8 cellular contexts compared by ENCODE assay signal in the genomic region with DNA sequence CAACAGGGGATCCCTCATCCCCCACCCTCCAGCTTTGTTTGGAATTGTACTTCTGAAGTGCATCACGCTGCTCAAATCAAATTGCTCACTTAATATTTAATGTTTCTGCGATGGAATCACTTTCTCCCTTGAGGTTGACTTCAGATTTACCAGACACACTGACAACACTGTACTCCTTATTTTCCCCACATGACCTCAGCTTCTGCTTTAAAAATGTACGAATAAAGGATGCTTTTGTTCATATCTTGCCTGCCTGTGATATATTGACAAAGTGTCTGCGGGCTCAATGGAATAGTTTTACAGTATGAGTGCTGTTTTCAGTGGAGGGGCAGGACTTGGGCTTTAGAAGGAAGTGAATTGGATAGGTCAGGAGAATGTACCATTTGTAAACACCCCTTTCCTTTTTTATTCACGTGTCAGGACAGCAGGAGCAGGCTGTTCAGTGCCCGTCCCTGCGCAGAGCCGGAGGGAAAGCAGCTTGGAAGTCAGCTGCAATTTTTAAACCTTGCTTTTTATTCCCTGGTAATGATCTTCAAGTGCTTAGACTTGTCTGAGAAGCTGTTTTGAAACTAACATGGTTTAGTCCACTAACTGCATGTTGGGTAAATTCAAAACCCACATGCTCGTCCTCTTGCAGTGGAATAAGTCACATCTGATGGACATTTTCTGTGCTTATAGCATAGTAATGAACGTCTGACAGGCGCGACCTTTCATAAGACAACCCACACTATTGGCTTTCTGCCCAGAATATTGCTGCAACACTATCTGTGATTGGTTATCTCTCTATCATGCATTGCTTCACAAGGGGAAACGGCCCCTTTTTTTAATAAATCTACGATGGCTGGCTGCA. TPM values are rescaled to one million over a fixed set of nuclear protein-coding genes. Genes with fewer than 3 reads are reported as not detected.
DNase-seq lines count a peak whose midpoint lies in the region; ATAC-seq and TF ChIP-seq lines count a peak whose summit lies in the region.

No MANE protein-coding gene starts in this region.

- H3K36me3 Mint-ChIP-seq in activated naive CD8-positive, alpha-beta T cell treated with anti-CD3 and anti-CD28 coated beads, Interleukin-2, amount 10 ng/mL, durations not matched to agents 7 days and 5 days = peaks cover 38% of the 10 kb centered on the region

- peaks cover 67% of the 10 kb centered on the region for H3K4me1 Mint-ChIP-seq in activated naive CD8-positive, alpha-beta T cell treated with anti-CD3 and anti-CD28 coated beads, Interleukin-2, amount 10 ng/mL, durations not matched to agents 7 days and 5 days

- peak overlapping the region; percentile 56 to 92 (median 74) for H3K27ac ChIP-seq in Peyer's patch
- peak overlapping the region; percentile 70 for H3K27ac ChIP-seq in parathyroid adenoma

- peaks cover 5% of the 10 kb centered on the region for H3K79me2 ChIP-seq in parathyroid adenoma

- H3K4me3 ChIP-seq in Peyer's patch = peak overlapping the region; percentile 3 to 54 (median 30)
- peak overlapping the region; percentile 46 for H3K4me3 ChIP-seq in parathyroid adenoma (ENCODE audit: low read depth, low read length)

- TF ChIP-seq POLR2A in Peyer's patch (IDR thresholded peaks at IDR 0.05) = peak; percentile 5 to 46

- no peaks in the 10 kb centered on the region for H3K9me3 ChIP-seq in Peyer's patch
- no peaks in the 10 kb centered on the region for H3K9me3 ChIP-seq in parathyroid adenoma (ENCODE audit: control insufficient read depth, low read length)

- H3K27me3 Mint-ChIP-seq in activated naive CD8-positive, alpha-beta T cell treated with anti-CD3 and anti-CD28 coated beads, Interleukin-2, amount 10 ng/mL, durations not matched to agents 7 days and 5 days = no peaks in the 10 kb centered on the region

- peaks cover 0 to 14% (median 0%) of the 10 kb centered on the region in 3 donors for H3K36me3 ChIP-seq in Peyer's patch
- H3K36me3 ChIP-seq in parathyroid adenoma (ENCODE audit: control insufficient read depth, insufficient read depth, low read length) = no peaks in the 10 kb centered on the region

- H3K27ac Mint-ChIP-seq in activated naive CD8-positive, alpha-beta T cell treated with anti-CD3 and anti-CD28 coated beads, Interleukin-2, amount 10 ng/mL, durations not matched to agents 7 days and 5 days = peak overlapping the region; percentile 27

- H3K27me3 ChIP-seq in Peyer's patch (no peaks in the 10 kb centered on the region), parathyroid adenoma (ENCODE audit: control insufficient read depth, insufficient read depth, low read length) (no peaks in the 10 kb centered on the region)

- H3K9me3 Mint-ChIP-seq in activated naive CD8-positive, alpha-beta T cell treated with anti-CD3 and anti-CD28 coated beads, Interleukin-2, amount 10 ng/mL, durations not matched to agents 7 days and 5 days = no peaks in the 10 kb centered on the region

- intact Hi-C loops in head of caudate nucleus (cut with DNase I) = no loop called here

- no peak for TF ChIP-seq CTCF in Peyer's patch (IDR thresholded peaks at IDR 0.05)
- TF ChIP-seq CTCF in parathyroid adenoma (IDR thresholded peaks at IDR 0.05) = no peak

- DNase-seq in DMS 273 treated with DMSO at 0.1 percent for 48 hours (lab: John Stamatoyannopoulos, UW) = peak; percentile 96
- DNase-seq in HUDEP-2 (lab: John Stamatoyannopoulos, UW; ENCODE audit: unreplicated experiment in 76 of 76) = peak in 70 of 76 experiments; percentile 11 to 91 (median 63)
- DNase-seq in Peyer's patch = peak in 2 of 3 donors; percentile 61 to 76
- DNase-seq in activated naive CD8-positive, alpha-beta T cell treated with anti-CD3 and anti-CD28 coated beads, Interleukin-2, amount 10 ng/mL, durations not matched to agents 7 days and 5 days = no peak
- peak in 35 of 42 donors; percentile 16 to 84 (median 53) for DNase-seq in head of caudate nucleus
- DNase-seq in HuH-7.5 (ENCODE audit: low spot score) = no peak

- H3K9ac ChIP-seq in parathyroid adenoma = no peak overlapping the region

- H3K4me1 ChIP-seq in Peyer's patch = peaks cover 4 to 89% (median 18%) of the 10 kb centered on the region in 4 donors
- H3K4me1 ChIP-seq in parathyroid adenoma = no peaks in the 10 kb centered on the region

- ATAC-seq in GM21381 (IDR thresholded peaks at IDR 0.05; ENCODE audit: unreplicated experiment) = peak; percentile 42
- peak; percentile 44 for ATAC-seq in activated naive CD8-positive, alpha-beta T cell treated with anti-CD3 and anti-CD28 coated beads, Interleukin-2, amount 10 ng/mL, durations not matched to agents 7 days and 5 days (ENCODE audit: low read depth)

- peak overlapping the region; percentile 69 for H3K4me3 Mint-ChIP-seq in activated naive CD8-positive, alpha-beta T cell treated with anti-CD3 and anti-CD28 coated beads, Interleukin-2, amount 10 ng/mL, durations not matched to agents 7 days and 5 days

- peak overlapping the region; percentile 68 for H3K4me2 ChIP-seq in parathyroid adenoma (ENCODE audit: low read length)

- H2AFZ ChIP-seq in parathyroid adenoma = peak overlapping the region; percentile 77

- POLR2A ChIA-PET in activated naive CD8-positive, alpha-beta T cell treated with anti-CD3 and anti-CD28 coated beads, Interleukin-2, amount 10 ng/mL, durations not matched to agents 7 days and 5 days (lab: Charles Lee) = interaction anchor here (0.8 to 3.2 kb wide), 5 partner anchors 8 to 105 kb away, joined by 4 to 8 read pairs (median 4); partner anchors contain the start of gene MBNL1

RNA-seq across cellular contexts. Expression of gene MBNL1, which starts 29.9 kb away (rescaled TPM):
- total RNA-seq in Peyer's patch = 100 to 1,000 TPM; 261 to 429 (median 389) TPM
- total RNA-seq in activated naive CD8-positive, alpha-beta T cell treated with anti-CD3 and anti-CD28 coated beads, Interleukin-2, amount 10 ng/mL, durations not matched to agents 7 days and 5 days = 100 to 1,000 TPM; 446 to 447 TPM

Comparison
In these comparisons a context has a peak if more than half of its experiments do, and no peak if none do; other contexts are left out.
1. DNase-seq: peak in DMS 273 treated with DMSO at 0.1 percent for 48 hours (single experiment), HUDEP-2 (70 of 76), Peyer's patch (2 of 3) and head of caudate nucleus (35 of 42); none in activated naive CD8-positive, alpha-beta T cell treated with anti-CD3 and anti-CD28 coated beads, Interleukin-2, amount 10 ng/mL, durations not matched to agents 7 days and 5 days (single experiment) and HuH-7.5 (single experiment).